Comparison of ENCODE assay signal across 16 cellular contexts in the genomic region with DNA sequence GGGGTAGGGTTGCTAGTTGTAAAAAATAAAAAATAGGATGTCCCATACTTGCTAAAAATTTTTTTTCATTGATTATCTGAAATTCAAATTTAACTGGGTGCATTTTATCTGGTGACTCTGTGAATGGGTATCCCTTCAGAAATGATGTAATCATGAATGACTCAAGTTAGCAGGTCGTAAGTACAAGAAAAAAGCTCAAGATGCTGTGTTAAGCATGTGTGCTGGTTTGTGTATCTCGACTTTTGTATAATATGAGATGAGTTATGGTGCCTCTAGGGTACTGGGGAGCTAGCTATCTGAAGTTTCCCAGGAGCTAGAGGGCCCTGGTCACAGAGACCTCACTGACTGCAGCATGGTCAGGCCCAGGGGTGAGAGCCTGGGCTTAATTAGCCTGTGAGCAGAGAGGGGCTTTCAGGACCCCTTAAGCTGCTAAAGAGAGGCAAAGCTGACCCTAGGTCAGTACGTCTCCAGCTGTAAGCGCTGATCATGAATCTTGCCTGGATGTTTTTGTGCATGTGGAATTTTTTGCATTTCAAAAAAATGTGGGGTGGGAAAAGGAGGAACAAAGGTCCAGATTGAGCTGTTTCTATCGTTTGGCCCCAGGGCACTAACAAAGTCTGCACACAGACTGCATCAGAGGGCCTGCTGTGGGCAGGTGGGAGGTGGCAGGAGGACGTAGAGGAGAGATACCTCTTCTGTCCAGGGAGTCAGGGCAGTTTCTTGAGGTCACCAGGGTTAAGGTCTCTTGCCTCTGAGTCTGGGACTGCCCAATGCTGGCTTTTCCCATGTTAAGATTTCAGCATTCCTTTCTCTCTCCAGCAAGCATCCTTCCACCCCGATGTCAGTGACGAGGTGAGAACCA.
DNase-seq lines count a peak whose midpoint lies in the region; ATAC-seq, FAIRE-seq and TF ChIP-seq lines count a peak whose summit lies in the region.
"Had no signal": no experiment of that assay in that cellular context is flagged by ENCODE, and none has a peak within 500 bp of the region (broad histone marks: within the 10 kb centered on the region; RNA-seq: fewer than 3 reads in every experiment).

No MANE protein-coding gene starts in this region.

- H3K4me1 ChIP-seq in K562 (replicated peaks in 1 of 2; ENCODE audit: control insufficient read depth in 2 of 2, insufficient read depth in 2 of 2, low read length in 2 of 2) (no peaks in the 10 kb centered on the region), mesendoderm (ENCODE audit: control insufficient read depth, low read depth, low read length) (no peaks in the 10 kb centered on the region)

- no peak overlapping the region for H3K4me3 Mint-ChIP-seq in HFFc6
- H3K4me3 Mint-ChIP-seq: CD4-positive, alpha-beta T cell; stimulated activated naive CD8-positive, alpha-beta T cell treated with anti-CD3 and anti-CD28 coated beads, Interleukin-15, amount 100 ng/mL, for 72 hours had no signal

- H2BK120ac ChIP-seq in mesendoderm (ENCODE audit: low read depth, low read length): no peak overlapping the region

- H2AK5ac ChIP-seq in mesendoderm (ENCODE audit: low read length): no peak overlapping the region

- no peak overlapping the region for H3K4ac ChIP-seq in mesendoderm (ENCODE audit: low read depth, low read length)

- no peaks in the 10 kb centered on the region for H4K20me1 ChIP-seq in K562 (replicated peaks; ENCODE audit: control insufficient read depth, insufficient read depth, low read length)

- H3K4me3 ChIP-seq in K562: no peak overlapping the region
- H3K4me3 ChIP-seq in mesendoderm (ENCODE audit: low read length): no peak overlapping the region
- H3K4me3 ChIP-seq: right atrium auricular region had no signal

- TF ChIP-seq EP300 in K562 (IDR thresholded peaks at IDR 0.05; ENCODE audit: low read length): no peak

- H3K79me2 ChIP-seq in K562 (ENCODE audit: control insufficient read depth, insufficient read depth, low read length) (no peaks in the 10 kb centered on the region), mesendoderm (ENCODE audit: control insufficient read depth, insufficient read depth, low read length) (no peaks in the 10 kb centered on the region)

- H2BK5ac ChIP-seq in mesendoderm (ENCODE audit: low read length): no peak overlapping the region

- no peaks in the 10 kb centered on the region for H3K9me1 ChIP-seq in K562 (ENCODE audit: control insufficient read depth, insufficient read depth, low read length)

- no peak overlapping the region for H3K18ac ChIP-seq in mesendoderm (ENCODE audit: low read length)

- DNase-seq in AG20443 (ENCODE audit: low spot score) (peak; percentile 66), HFFc6 (peak; percentile 64), K562 (ENCODE audit: extremely low read depth in 1 of 4, low spot score in 3 of 4) (no peak), mesendoderm (peak; percentile 5), NCI-H2081 (lab: John Stamatoyannopoulos, UW) (no peak), MV-4-11 (lab: John Stamatoyannopoulos, UW) (no peak)
- DNase-seq in activated CD4-positive, alpha-beta T cell treated with anti-CD3 and anti-CD28 coated beads, Interleukin-2, amount 50 U/mL, for 1 hour: no peak
- DNase-seq: activated CD4-positive, alpha-beta T cell treated with anti-CD3 and anti-CD28 coated beads, Interleukin-2, amount 50 U/mL, for 4 hours; caudate nucleus; CD4-positive, alpha-beta T cell; NCI-H345; PC-3; stimulated activated naive CD8-positive, alpha-beta T cell treated with anti-CD3 and anti-CD28 coated beads, Interleukin-15, amount 100 ng/mL, for 72 hours had no signal

- FAIRE-seq in K562 (lab: Jason Lieb, UNC): no peak

- BruUV-seq in K562 (replicated peaks; lab: Mats Ljungman, UMichigan): no TSS peak

- H3K56ac ChIP-seq in mesendoderm (ENCODE audit: low read length): no peak overlapping the region

- no peaks in the 10 kb centered on the region for H3K9me3 ChIP-seq in K562 (replicated peaks; ENCODE audit: control insufficient read depth, insufficient read depth, low read depth, low read length)
- H3K9me3 ChIP-seq: right atrium auricular region had no signal

- intact Hi-C loops in K562 (cut with micrococcal nuclease): no loop called here

- H3K27me3 ChIP-seq in K562 (ENCODE audit: control insufficient read depth in 2 of 2, insufficient read depth in 2 of 2, low read length in 2 of 2) (peaks cover 3 to 26% of the 10 kb centered on the region in 2 experiments; a peak in 3 of 5 replicates), mesendoderm (ENCODE audit: insufficient read depth, low read length, poor library complexity) (no peaks in the 10 kb centered on the region)
- H3K27me3 ChIP-seq: right atrium auricular region had no signal

- no peak for TF ChIP-seq POLR2A in K562 (conservative IDR thresholded peaks at IDR 0.05)

- H4K5ac ChIP-seq in mesendoderm (ENCODE audit: low read length): no peak overlapping the region

- peaks cover 21% of the 10 kb centered on the region for H3K36me3 Mint-ChIP-seq in HFFc6 (ENCODE audit: low read depth)

- TF ChIP-seq CTCF in HFFc6 (IDR thresholded peaks at IDR 0.05): no peak
- no peak for TF ChIP-seq CTCF in K562 (IDR thresholded peaks at IDR 0.05 in 2 of 3, conservative IDR thresholded peaks at IDR 0.05 in 1 of 3; ENCODE audit: insufficient read depth in 2 of 3, low read depth in 1 of 3, low read length in 3 of 3)

- no peaks in the 10 kb centered on the region for H3K9me3 Mint-ChIP-seq in HFFc6
- H3K9me3 Mint-ChIP-seq: CD4-positive, alpha-beta T cell; stimulated activated naive CD8-positive, alpha-beta T cell treated with anti-CD3 and anti-CD28 coated beads, Interleukin-15, amount 100 ng/mL, for 72 hours had no signal

- no peaks in the 10 kb centered on the region for H3K79me1 ChIP-seq in mesendoderm (ENCODE audit: low read length)

- ATAC-seq in K562 (no peak), esophagus mucosa (no peak)
- ATAC-seq: PC-3; stimulated activated naive CD8-positive, alpha-beta T cell treated with anti-CD3 and anti-CD28 coated beads, Interleukin-15, amount 100 ng/mL, for 72 hours had no signal

- H3K36me3 ChIP-seq in K562 (ENCODE audit: control insufficient read depth, insufficient read depth, low read length): no peaks in the 10 kb centered on the region
- no peaks in the 10 kb centered on the region for H3K36me3 ChIP-seq in mesendoderm (ENCODE audit: control insufficient read depth, insufficient read depth, low read length)

- H3K9ac ChIP-seq in K562 (ENCODE audit: insufficient read depth in 1 of 2, low read depth in 2 of 2, low read length in 2 of 2) (no peak overlapping the region), mesendoderm (ENCODE audit: low read length) (no peak overlapping the region)

- 0% methylated on average over 8 of the region's 8 CpGs for WGBS in K562 (ENCODE audit: insufficient coverage, low coverage, missing lambda C conversion rate)
- no CpG with 5 or more reads among the region's 8 CpGs for WGBS in mesendoderm (ENCODE audit: extremely low coverage, insufficient coverage, low lambda C conversion rate)

- H3K27ac Mint-ChIP-seq in HFFc6: peak overlapping the region; percentile 22
- H3K27ac Mint-ChIP-seq: CD4-positive, alpha-beta T cell had no signal

- POLR2A ChIA-PET in K562 (lab: Yijun Ruan, JAX): interaction anchor here (1.1 to 1.3 kb wide), 2 partner anchors 21 to 259 kb away, joined by 3 to 5 read pairs; no protein-coding TSS in a partner anchor

- no peak overlapping the region for H4K8ac ChIP-seq in mesendoderm (ENCODE audit: low read depth, low read length)

- no peak overlapping the region for H2BK15ac ChIP-seq in mesendoderm (replicated peaks; ENCODE audit: low read depth)

- H3K4me2 ChIP-seq in K562 (ENCODE audit: insufficient read depth, low read length): no peak overlapping the region
- H3K4me2 ChIP-seq in mesendoderm (ENCODE audit: low read length): no peak overlapping the region

- H3K4me1 Mint-ChIP-seq in HFFc6 (ENCODE audit: low read depth): peaks cover 21% of the 10 kb centered on the region
- H3K4me1 Mint-ChIP-seq: stimulated activated naive CD8-positive, alpha-beta T cell treated with anti-CD3 and anti-CD28 coated beads, Interleukin-15, amount 100 ng/mL, for 72 hours had no signal

- no peak overlapping the region for H3K23ac ChIP-seq in mesendoderm (ENCODE audit: low read length)

- H3K27ac ChIP-seq in K562 (ENCODE audit: extremely low read depth, low read depth, low read length) (no peak overlapping the region), mesendoderm (ENCODE audit: low read depth, low read length) (no peak overlapping the region)
- H3K27ac ChIP-seq: epithelial cell of prostate, right atrium auricular region had no signal

- CTCF ChIA-PET in K562 (lab: Yijun Ruan, JAX; ENCODE audit: low intra/inter-chr PET ratio): no interaction called here

- no peak for TF ChIP-seq RAD21 in K562 (CRISPR knock-in tag; conservative IDR thresholded peaks at IDR 0.05 in 1 of 2, IDR thresholded peaks at IDR 0.05 in 1 of 2)

- no peak overlapping the region for H2AFZ ChIP-seq in K562 (ENCODE audit: low read depth, low read length)

- in situ Hi-C loops in K562 (cut with MboI): no loop called here

- H3K27me3 Mint-ChIP-seq in HFFc6 (ENCODE audit: insufficient read depth): peaks cover 2% of the 10 kb centered on the region
- H3K27me3 Mint-ChIP-seq: CD4-positive, alpha-beta T cell; stimulated activated naive CD8-positive, alpha-beta T cell treated with anti-CD3 and anti-CD28 coated beads, Interleukin-15, amount 100 ng/mL, for 72 hours had no signal

TF ChIP-seq in K562, 482 proteins besides CTCF, POLR2A, EP300 and RAD21 (continues in another document):
- TF ChIP-seq SIN3A (IDR thresholded peaks at IDR 0.05; ENCODE audit: borderline replicate concordance in 2 of 2, control insufficient read depth in 1 of 2, low read depth in 2 of 2, low read length in 2 of 2): no peak

Comparison
In these comparisons a context has a peak if more than half of its experiments do, and no peak if none do; other contexts are left out.
1. DNase-seq: peak in AG20443 (single experiment), HFFc6 (single experiment) and mesendoderm (single experiment); none in K562 (0 of 4), activated CD4-positive, alpha-beta T cell treated with anti-CD3 and anti-CD28 coated beads, Interleukin-2, amount 50 U/mL, for 1 hour (single experiment), NCI-H2081 (0 of 2) and MV-4-11 (single experiment).